In the genomic region with DNA sequence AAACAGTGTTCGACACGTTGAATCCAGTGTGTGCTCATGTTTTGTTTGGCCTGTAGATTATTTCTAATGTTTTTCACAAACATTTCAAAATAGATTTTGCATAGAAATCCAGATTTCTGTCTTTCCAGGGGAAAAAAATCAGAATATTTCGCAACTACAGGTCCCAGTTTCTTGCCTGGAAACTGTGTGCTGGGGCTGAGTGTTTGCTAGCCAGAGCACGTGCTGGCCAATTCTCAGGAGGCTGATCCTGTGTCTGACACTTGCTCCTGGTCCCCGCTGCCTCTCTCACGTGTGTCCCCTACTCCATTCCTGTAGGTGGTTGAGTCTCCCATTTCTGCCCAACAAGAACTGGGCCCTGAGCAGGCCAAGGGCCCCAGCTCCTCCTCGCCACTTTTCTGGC, we compare ENCODE assay signal across 18 cellular contexts. TPM values are rescaled to one million over a fixed set of nuclear protein-coding genes. Genes with fewer than 3 reads are reported as not detected.
DNase-seq lines count a peak whose midpoint lies in the region; ATAC-seq and TF ChIP-seq lines count a peak whose summit lies in the region.
"Had no signal": no experiment of that assay in that cellular context is flagged by ENCODE, and none has a peak within 500 bp of the region (broad histone marks: within the 10 kb centered on the region; RNA-seq: fewer than 3 reads in every experiment).

No MANE protein-coding gene starts in this region.

- H3K9ac ChIP-seq in IMR-90 (ENCODE audit: low read depth, low read length) = no peak overlapping the region
- H3K9ac ChIP-seq in adipocyte (ENCODE audit: low read length) = peak overlapping the region; percentile 53

- H2BK5ac ChIP-seq in IMR-90 (ENCODE audit: low read depth, low read length, poor library complexity, severe bottlenecking) = no peak overlapping the region

- no peak overlapping the region for H4K8ac ChIP-seq in IMR-90 (ENCODE audit: low read depth in 2 of 2, low read length in 2 of 2)

- TF ChIP-seq RAD21 in IMR-90 (IDR thresholded peaks at IDR 0.05; ENCODE audit: low read length) = no peak

- TF ChIP-seq POLR2A in IMR-90 (IDR thresholded peaks at IDR 0.05; ENCODE audit: low read depth, low read length) = no peak
- no peak for TF ChIP-seq POLR2A in gastrocnemius medialis (IDR thresholded peaks at IDR 0.05)

- no peak for TF ChIP-seq CTCF in IMR-90 (conservative IDR thresholded peaks at IDR 0.05; ENCODE audit: low read depth, low read length)
- TF ChIP-seq CTCF in left lung (IDR thresholded peaks at IDR 0.05) = no peak
- no peak for TF ChIP-seq CTCF in gastrocnemius medialis (IDR thresholded peaks at IDR 0.05 in 4 of 5, conservative IDR thresholded peaks at IDR 0.05 in 1 of 5)

- no TSS peak for BruUV-seq in IMR-90 (replicated peaks; lab: Mats Ljungman, UMichigan)

- peak overlapping the region; percentile 14; the same call in 1 of the 2 replicates for H2BK20ac ChIP-seq in IMR-90 (ENCODE audit: low read depth, low read length)

- no peak overlapping the region for H2AK5ac ChIP-seq in IMR-90 (ENCODE audit: low read depth, low read length)

- no peak overlapping the region; the same call in 1 of the 2 replicates for H3K18ac ChIP-seq in IMR-90 (ENCODE audit: low read depth, low read length)

- no peak overlapping the region for H3K27ac ChIP-seq in IMR-90 (ENCODE audit: insufficient read depth, low read length)
- H3K27ac ChIP-seq in left lung = no peak overlapping the region
- H3K27ac ChIP-seq in gastrocnemius medialis = no peak overlapping the region

- H3K79me1 ChIP-seq in IMR-90 (ENCODE audit: low read depth in 1 of 2, low read length in 2 of 2) = no peaks in the 10 kb centered on the region

- H4K20me1 ChIP-seq in IMR-90 (ENCODE audit: insufficient read depth, low read length) = peaks cover 3% of the 10 kb centered on the region; the same call in 1 of the 2 replicates

- in situ Hi-C loops in IMR-90 (cut with MboI; ENCODE audit: low sequenced_read_pairs) = no loop called here
- in situ Hi-C loops in gastrocnemius medialis (cut with MboI; ENCODE audit: low sequenced_read_pairs in 4 of 4) = no loop called here

- no peak overlapping the region for H2BK15ac ChIP-seq in IMR-90 (ENCODE audit: low read depth, low read length)

- H3K4me2 ChIP-seq in IMR-90 (ENCODE audit: low read depth, low read length) = no peak overlapping the region

- ATAC-seq in IMR-90 (ENCODE audit: low read depth) (no peak), left lung (peak; percentile 47), gastrocnemius medialis (no peak), GM18867 (IDR thresholded peaks at IDR 0.05; ENCODE audit: unreplicated experiment) (no peak), GM21515 (IDR thresholded peaks at IDR 0.05; ENCODE audit: unreplicated experiment) (no peak)
- ATAC-seq: SK-N-SH treated with all-trans-retinoic acid at 6 μM for 48 hours had no signal

- no peak overlapping the region for H3K56ac ChIP-seq in IMR-90 (ENCODE audit: extremely low read depth, insufficient read depth, low read length)

- 0 out of 2 replicates have a peak overlapping the region, but pooled peaks have one; percentile 37 for H3K14ac ChIP-seq in IMR-90 (replicated peaks; ENCODE audit: low read depth, low read length)

- H2BK120ac ChIP-seq in IMR-90 (ENCODE audit: low read depth, low read length) = no peak overlapping the region

- POLR2A ChIA-PET in IMR-90 (lab: Charles Lee; ENCODE audit: unreplicated experiment) = no interaction called here

- peaks cover 10% of the 10 kb centered on the region; the same call in 1 of the 2 replicates for H3K9me1 ChIP-seq in IMR-90 (ENCODE audit: insufficient read depth, low read length)

- H3K4me3 ChIP-seq in IMR-90 (ENCODE audit: insufficient read depth, low read depth, low read length) (no peak overlapping the region), adipocyte (ENCODE audit: low read length) (no peak overlapping the region), left lung (no peak overlapping the region), gastrocnemius medialis (no peak overlapping the region)

- dilution Hi-C loops in IMR-90 (cut with HindIII; ENCODE audit: low sequenced_read_pairs, unreplicated experiment) = no loop called here

- WGBS in IMR-90 (ENCODE audit: extremely low coverage in 2 of 2, insufficient read length in 1 of 2), 2 experiments = no CpG with 5 or more reads among the region's 7 CpGs

- CTCF ChIA-PET in IMR-90 (lab: Yijun Ruan, JAX) = no interaction called here

- H3K23ac ChIP-seq in IMR-90 (ENCODE audit: low read depth, low read length) = no peak overlapping the region

- no peak overlapping the region for H4K5ac ChIP-seq in IMR-90 (ENCODE audit: low read depth, low read length)

- no peaks in the 10 kb centered on the region for H3K27me3 ChIP-seq in IMR-90 (ENCODE audit: control insufficient read depth, insufficient read depth, low read length)
- H3K27me3 ChIP-seq in adipocyte (replicated peaks; ENCODE audit: control insufficient read depth, insufficient read depth, low read length) = no peaks in the 10 kb centered on the region
- H3K27me3 ChIP-seq in left lung = no peaks in the 10 kb centered on the region
- no peaks in the 10 kb centered on the region for H3K27me3 ChIP-seq in gastrocnemius medialis

- H3K9me3 ChIP-seq in IMR-90 (ENCODE audit: control insufficient read depth, insufficient read depth, low read length) (no peaks in the 10 kb centered on the region), adipocyte (ENCODE audit: control insufficient read depth, low read length) (no peaks in the 10 kb centered on the region), left lung (no peaks in the 10 kb centered on the region), gastrocnemius medialis (no peaks in the 10 kb centered on the region)

- intact Hi-C loops in IMR-90 (cut with micrococcal nuclease) = no loop called here
- intact Hi-C loops in left lung (cut with DNase I) = no loop called here
- intact Hi-C loops in gastrocnemius medialis (cut with DNase I; ENCODE audit: low total_unique reads) = no loop called here

- H3K36me3 ChIP-seq in IMR-90 (ENCODE audit: control insufficient read depth, insufficient read depth, low read length) (no peaks in the 10 kb centered on the region), adipocyte (ENCODE audit: control insufficient read depth, insufficient read depth, low read length, severe bottlenecking) (no peaks in the 10 kb centered on the region), left lung (no peaks in the 10 kb centered on the region), gastrocnemius medialis (no peaks in the 10 kb centered on the region)

- no peak overlapping the region for H2AFZ ChIP-seq in IMR-90 (replicated peaks; ENCODE audit: low read length, poor library complexity)

- 0 out of 2 replicates have a peak overlapping the region, but pooled peaks have one; percentile 46 for H3K4ac ChIP-seq in IMR-90 (ENCODE audit: low read depth, low read length)

- DNase-seq in IMR-90 = no peak
- peak; percentile 39 for DNase-seq in adipocyte (ENCODE audit: low read depth)
- peak in 1 of 2 donors; percentile 56 for DNase-seq in left lung
- DNase-seq in gastrocnemius medialis = peak; percentile 7 to 21
- no peak for DNase-seq in medulla oblongata (ENCODE audit: extremely low spot score)
- DNase-seq: AML-193, DMS79 treated with DMSO at 0.1 percent for 48 hours, GOT3, NCI-H1105 treated with DMSO at 0.1 percent for 48 hours, NCI-H1694 treated with DMSO at 0.1 percent for 48 hours, NCI-H510A treated with DMSO at 0.1 percent for 48 hours, NCI-H774, SHP77 had no signal

- H3K4me1 ChIP-seq in IMR-90 (ENCODE audit: control insufficient read depth, insufficient read depth, low read length) = peaks cover 12% of the 10 kb centered on the region
- H3K4me1 ChIP-seq in adipocyte (ENCODE audit: control insufficient read depth, insufficient read depth, low read length) = peaks cover 56% of the 10 kb centered on the region
- H3K4me1 ChIP-seq in left lung = peaks cover 6 to 13% of the 10 kb centered on the region in 2 donors
- H3K4me1 ChIP-seq in gastrocnemius medialis = no peaks in the 10 kb centered on the region

- 0 out of 2 replicates have a peak overlapping the region, but pooled peaks have one; percentile 9 for H4K91ac ChIP-seq in IMR-90 (ENCODE audit: insufficient read depth, low read depth, low read length)

- H2AK9ac ChIP-seq in IMR-90 (replicated peaks; ENCODE audit: low read depth, low read length, poor library complexity) = no peak overlapping the region

TF ChIP-seq in IMR-90, 13 proteins besides CTCF, POLR2A, EP300 and RAD21:
- TF ChIP-seq RCOR1 (IDR thresholded peaks at IDR 0.05; ENCODE audit: insufficient replicate concordance, low read length) (no peak), CEBPB (IDR thresholded peaks at IDR 0.05; ENCODE audit: low read depth, low read length) (peak; percentile 54)

RNA-seq across cellular contexts. Expression of gene MAB21L3, which starts 2.4 kb away (rescaled TPM):
- total RNA-seq in IMR-90 (2012; rRNA removed) = not detected in 2 replicates
- polyA plus RNA-seq in IMR-90 (2012; rRNA removed) = not detected in 2 replicates
- not detected in 2 replicates for polyA plus RNA-seq in IMR-90 (2012; cell fraction: cytosol; rRNA removed)
- polyA plus RNA-seq in IMR-90 (2012; cell fraction: nucleus; rRNA removed; ENCODE audit: low replicate concordance) = not detected in 2 replicates
- total RNA-seq in left lung = 1 to 10 TPM in 1 of 2 donors, under 1 TPM in 1; 0.26 to 1.3 TPM
- 1 to 10 TPM in 1 of 4 donors, under 1 TPM in 2, not detected in 1; 0.07 to 2.0 (median 0.16) TPM for total RNA-seq in gastrocnemius medialis
- total RNA-seq: OCI-LY7 had no signal
- polyA plus RNA-seq: CD14-positive monocyte had no signal

Comparison
In these comparisons a context has a peak if more than half of its experiments do, and no peak if none do; other contexts are left out.
1. DNase-seq: peak in adipocyte (single experiment) and gastrocnemius medialis (2 of 2); none in IMR-90 (single experiment) and medulla oblongata (single experiment).